Comparison of ENCODE assay signal across 20 cellular contexts in genomic region chr11:78065239-78065638, GRCh38. TPM values are rescaled to one million over a fixed set of nuclear protein-coding genes. Genes with fewer than 3 reads are reported as not detected.
"Had no signal": no experiment of that assay in that cellular context is flagged by ENCODE, and none has a peak within 500 bp of the region (broad histone marks: within the 10 kb centered on the region; RNA-seq: fewer than 3 reads in every experiment).

No MANE protein-coding gene starts in this region.

- H3K9me3 ChIP-seq: heart left ventricle, thoracic aorta, transverse colon had no signal

- H3K4me3 Mint-ChIP-seq: central memory CD8-positive, alpha-beta T cell; mesothelial cell of epicardium; naive B cell; nephron; stimulated activated memory B cell treated with anti-CD40 and anti-IgM and Interleukin-4, amounts not matched to agents 10 μg/mL and 1 μg/mL and 100 μg/mL, for 72 hours; stimulated activated naive CD8-positive, alpha-beta T cell treated with anti-CD3 and anti-CD28 coated beads, Interleukin-15, amount 100 ng/mL, for 72 hours had no signal

- H3K4me1 Mint-ChIP-seq: stimulated activated memory B cell treated with anti-CD40 and anti-IgM and Interleukin-4, amounts not matched to agents 10 μg/mL and 1 μg/mL and 100 μg/mL, for 72 hours; stimulated activated naive CD8-positive, alpha-beta T cell treated with anti-CD3 and anti-CD28 coated beads, Interleukin-15, amount 100 ng/mL, for 72 hours had no signal

- H3K27me3 ChIP-seq: dorsolateral prefrontal cortex, heart left ventricle, transverse colon had no signal

- DNase-seq: cortex of kidney; effector CD8-positive, alpha-beta T cell; heart left ventricle; hippocampal formation; kidney glomerular epithelial cell; naive B cell; occipital lobe; stimulated activated CD4-positive, alpha-beta T cell treated with anti-CD3 and anti-CD28 coated beads, Interleukin-4, amount 100 ng/mL, for 1 hour; stimulated activated naive CD8-positive, alpha-beta T cell treated with anti-CD3 and anti-CD28 coated beads, Interleukin-15, amount 100 ng/mL, for 72 hours; transverse colon had no signal

- H3K27me3 Mint-ChIP-seq: central memory CD8-positive, alpha-beta T cell; naive B cell; stimulated activated memory B cell treated with anti-CD40 and anti-IgM and Interleukin-4, amounts not matched to agents 10 μg/mL and 1 μg/mL and 100 μg/mL, for 72 hours; stimulated activated naive CD8-positive, alpha-beta T cell treated with anti-CD3 and anti-CD28 coated beads, Interleukin-15, amount 100 ng/mL, for 72 hours had no signal

- H3K27ac Mint-ChIP-seq: mesothelial cell of epicardium; nephron; stimulated activated memory B cell treated with anti-CD40 and anti-IgM and Interleukin-4, amounts not matched to agents 10 μg/mL and 1 μg/mL and 100 μg/mL, for 72 hours; stimulated activated naive CD8-positive, alpha-beta T cell treated with anti-CD3 and anti-CD28 coated beads, Interleukin-15, amount 100 ng/mL, for 72 hours had no signal

- H3K27ac ChIP-seq: heart left ventricle, thoracic aorta, transverse colon had no signal

- H3K4me3 ChIP-seq: dorsolateral prefrontal cortex, heart left ventricle, thoracic aorta, transverse colon had no signal

- H3K9me3 Mint-ChIP-seq: central memory CD8-positive, alpha-beta T cell; naive B cell; nephron; stimulated activated memory B cell treated with anti-CD40 and anti-IgM and Interleukin-4, amounts not matched to agents 10 μg/mL and 1 μg/mL and 100 μg/mL, for 72 hours; stimulated activated naive CD8-positive, alpha-beta T cell treated with anti-CD3 and anti-CD28 coated beads, Interleukin-15, amount 100 ng/mL, for 72 hours had no signal

RNA-seq across cellular contexts. Expression of gene THRSP, which starts 1.6 kb away (rescaled TPM):
- total RNA-seq: frontal cortex, glomerular endothelial cell, occipital lobe, pulmonary artery endothelial cell, transverse colon, ureter had no signal
